Comparison of ENCODE assay signal across 19 cellular contexts in the genomic region with DNA sequence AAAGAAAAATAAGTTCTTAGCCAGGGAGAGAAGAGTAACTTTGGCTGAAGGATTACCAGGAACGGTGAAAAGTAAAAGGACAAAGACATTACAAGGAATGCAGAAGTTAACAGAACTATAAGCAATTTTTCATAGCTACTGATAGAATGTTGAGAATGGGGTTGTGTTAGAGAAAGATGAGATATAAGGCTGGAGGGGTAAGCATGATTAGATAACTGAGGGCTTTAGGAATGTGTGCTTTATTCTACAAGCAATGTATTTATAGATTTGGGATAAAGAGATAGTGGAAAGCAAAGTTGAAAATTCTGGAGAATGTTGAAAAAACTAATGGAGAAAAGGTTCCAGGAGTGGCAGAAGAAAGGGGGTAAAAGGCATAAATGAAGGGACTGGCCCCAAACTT.
DNase-seq lines count a peak whose midpoint lies in the region; ATAC-seq, FAIRE-seq and TF ChIP-seq lines count a peak whose summit lies in the region.
"Had no signal": no experiment of that assay in that cellular context is flagged by ENCODE, and none has a peak within 500 bp of the region (broad histone marks: within the 10 kb centered on the region; RNA-seq: fewer than 3 reads in every experiment).

No MANE protein-coding gene starts in this region.

- no peaks in the 10 kb centered on the region for H3K9me3 ChIP-seq in subcutaneous abdominal adipose tissue (ENCODE audit: control insufficient read depth in 5 of 5, low read length in 5 of 5)
- H3K9me3 ChIP-seq in A673 (ENCODE audit: low read depth, low read length, poor library complexity, severe bottlenecking): no peaks in the 10 kb centered on the region
- H3K9me3 ChIP-seq: BE2C had no signal

- ATAC-seq in central memory CD8-positive, alpha-beta T cell (replicated peaks; ENCODE audit: extremely low read depth, poor library complexity, severe bottlenecking): no peak
- no peak for ATAC-seq in HG03571 (IDR thresholded peaks at IDR 0.05; ENCODE audit: unreplicated experiment)

- intact Hi-C loops in A673 (cut with micrococcal nuclease; ENCODE audit: unreplicated experiment): no loop called here

- H3K27ac Mint-ChIP-seq in central memory CD8-positive, alpha-beta T cell (ENCODE audit: low read depth): peak overlapping the region; percentile 18
- H3K27ac Mint-ChIP-seq in nephron (peak overlapping the region in 2 of 3 experiments; percentile 92 to 94), type B pancreatic cell (no peak overlapping the region)
- H3K27ac Mint-ChIP-seq: HFFc6 had no signal

- H3K36me3 Mint-ChIP-seq in central memory CD8-positive, alpha-beta T cell (ENCODE audit: insufficient read depth): peaks cover 3% of the 10 kb centered on the region
- H3K36me3 Mint-ChIP-seq in nephron (ENCODE audit: low read depth): peaks cover 7% of the 10 kb centered on the region
- H3K36me3 Mint-ChIP-seq in type B pancreatic cell: peaks cover 5% of the 10 kb centered on the region

- H3K36me3 ChIP-seq in subcutaneous abdominal adipose tissue (ENCODE audit: control insufficient read depth in 5 of 5, insufficient read depth in 5 of 5, low read length in 5 of 5) (peaks cover 0 to 2% (median 0%) of the 10 kb centered on the region in 5 donors), A673 (ENCODE audit: insufficient read depth, low read length, poor library complexity, severe bottlenecking) (no peaks in the 10 kb centered on the region)
- H3K36me3 ChIP-seq: BE2C had no signal

- H3K9ac ChIP-seq in subcutaneous abdominal adipose tissue (ENCODE audit: low read length in 5 of 5): peak overlapping the region in 1 of 5 donors; percentile 3

- no peaks in the 10 kb centered on the region for H3K27me3 Mint-ChIP-seq in central memory CD8-positive, alpha-beta T cell
- H3K27me3 Mint-ChIP-seq in nephron (ENCODE audit: low read depth): peaks cover 4% of the 10 kb centered on the region
- no peaks in the 10 kb centered on the region for H3K27me3 Mint-ChIP-seq in type B pancreatic cell
- H3K27me3 Mint-ChIP-seq: CD4-positive, alpha-beta memory T cell had no signal

- H3K27ac ChIP-seq in subcutaneous abdominal adipose tissue (ENCODE audit: low read depth, low read length) (peak overlapping the region; percentile 52), A673 (ENCODE audit: low read depth, low read length, poor library complexity, severe bottlenecking) (no peak overlapping the region)
- H3K27ac ChIP-seq: C4-2B, HL-60 had no signal

- peaks cover 0 to 16% (median 10%) of the 10 kb centered on the region in 5 donors for H3K4me1 ChIP-seq in subcutaneous abdominal adipose tissue (ENCODE audit: control insufficient read depth in 5 of 5, insufficient read depth in 5 of 5, low read length in 5 of 5)
- no peaks in the 10 kb centered on the region for H3K4me1 ChIP-seq in A673 (ENCODE audit: insufficient read depth, low read length, poor library complexity, severe bottlenecking)
- H3K4me1 ChIP-seq: BE2C had no signal

- no peak for FAIRE-seq in GM12892 (lab: Jason Lieb, UNC)
- FAIRE-seq: A204.1 had no signal

- POLR2A ChIA-PET in A673 (lab: Charles Lee; ENCODE audit: low non-redundant PET): no interaction called here

- no peak overlapping the region for H3K4me3 ChIP-seq in subcutaneous abdominal adipose tissue (ENCODE audit: low read depth in 1 of 5, low read length in 5 of 5)
- H3K4me3 ChIP-seq in A673 (ENCODE audit: low read depth, low read length, poor library complexity, severe bottlenecking): no peak overlapping the region

- no peaks in the 10 kb centered on the region for H3K27me3 ChIP-seq in subcutaneous abdominal adipose tissue (ENCODE audit: control insufficient read depth in 5 of 5, insufficient read depth in 4 of 5, low read length in 5 of 5)
- no peaks in the 10 kb centered on the region for H3K27me3 ChIP-seq in A673 (replicated peaks; ENCODE audit: insufficient read depth, low read depth, low read length, poor library complexity)
- H3K27me3 ChIP-seq: BE2C had no signal

- TF ChIP-seq POLR2A in GM12892 (IDR thresholded peaks at IDR 0.05; ENCODE audit: low read depth, low read length): no peak

- no peaks in the 10 kb centered on the region for H3K9me3 Mint-ChIP-seq in central memory CD8-positive, alpha-beta T cell
- H3K9me3 Mint-ChIP-seq in nephron: no peaks in the 10 kb centered on the region
- no peaks in the 10 kb centered on the region for H3K9me3 Mint-ChIP-seq in type B pancreatic cell
- H3K9me3 Mint-ChIP-seq: HFFc6 had no signal

- CTCF ChIA-PET in A673 (lab: Charles Lee): no interaction called here

- TF ChIP-seq CTCF in nephron (IDR thresholded peaks at IDR 0.05; ENCODE audit: unreplicated experiment in 3 of 3) (no peak), type B pancreatic cell (conservative IDR thresholded peaks at IDR 0.05) (no peak), A673 (conservative IDR thresholded peaks at IDR 0.05; ENCODE audit: low read depth, low read length) (no peak)

- DNase-seq in OCI-M1 (lab: John Stamatoyannopoulos, UW) (peak; percentile 27), type B pancreatic cell (ENCODE audit: extremely low spot score, unreplicated experiment) (no peak), A673 (ENCODE audit: low spot score) (no peak), GM12892 (ENCODE audit: insufficient read length) (no peak)
- DNase-seq in central memory CD8-positive, alpha-beta T cell (ENCODE audit: low spot score in 2 of 2): no peak
- DNase-seq: BE2C; CD4-positive, alpha-beta memory T cell; COR-L47; DND-41; GDM1; GOT3; HCEC 1CT; HFFc6 had no signal

- H3K4me1 Mint-ChIP-seq in central memory CD8-positive, alpha-beta T cell: no peaks in the 10 kb centered on the region
- H3K4me1 Mint-ChIP-seq in nephron (peaks cover 55% of the 10 kb centered on the region), type B pancreatic cell (ENCODE audit: unreplicated experiment) (no peaks in the 10 kb centered on the region)
- H3K4me1 Mint-ChIP-seq: CD4-positive, alpha-beta memory T cell had no signal

- no peak overlapping the region for H3K4me3 Mint-ChIP-seq in central memory CD8-positive, alpha-beta T cell
- H3K4me3 Mint-ChIP-seq in nephron: peak overlapping the region in 1 of 3 experiments; percentile 9
- H3K4me3 Mint-ChIP-seq in type B pancreatic cell: no peak overlapping the region
- H3K4me3 Mint-ChIP-seq: CD4-positive, alpha-beta memory T cell; HFFc6 had no signal

- BruUV-seq in A673 (replicated peaks; lab: Mats Ljungman, UMichigan): no TSS peak
